13 cellular contexts compared by ENCODE assay signal in the genomic region with DNA sequence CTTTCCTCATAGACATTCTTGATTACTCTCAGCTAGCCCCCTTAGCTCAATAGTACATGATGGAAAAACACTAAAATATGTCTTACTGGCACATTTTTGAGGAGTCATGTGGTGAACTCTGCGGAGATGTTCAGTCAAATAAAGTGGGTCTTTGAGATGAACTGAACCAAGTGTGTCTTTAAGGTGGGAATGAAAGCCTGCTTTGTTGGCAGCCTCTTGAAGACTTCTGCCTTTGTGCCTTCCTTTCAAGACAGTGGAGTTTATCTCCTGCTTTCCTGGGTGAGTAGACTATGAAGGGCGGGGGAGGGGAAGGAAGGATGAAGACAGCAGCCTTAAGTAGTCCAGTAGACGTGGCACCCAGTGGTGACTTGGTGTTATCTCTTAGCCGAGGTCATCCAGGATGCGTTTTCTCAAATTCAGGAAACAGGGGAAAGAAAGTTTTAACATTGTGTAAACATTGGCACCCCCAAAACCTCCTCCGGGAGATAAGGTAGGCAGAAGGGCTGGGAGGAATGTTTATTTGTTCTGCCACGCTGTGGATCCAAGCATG.
"Had no signal": no experiment of that assay in that cellular context is flagged by ENCODE, and none has a peak within 500 bp of the region (broad histone marks: within the 10 kb centered on the region; RNA-seq: fewer than 3 reads in every experiment).

No MANE protein-coding gene starts in this region.

- DNase-seq: activated CD4-positive, alpha-beta T cell treated with anti-CD3 and anti-CD28 coated beads, Interleukin-2, amount 10 ng/mL, durations not matched to agents 7 days and 5 days; activated CD8-positive, alpha-beta memory T cell treated with anti-CD3 and anti-CD28 coated beads, Interleukin-2, amount 50 U/mL, for 48 hours; activated naive CD4-positive, alpha-beta T cell treated with Interleukin-2 at 50 U/mL for 16 hours; aorta; cerebellar nuclear complex; left colon; lower lobe of right lung; stimulated activated CD4-positive, alpha-beta T cell treated with anti-CD3 and anti-CD28 coated beads, Interleukin-12 subunit alpha, Interleukin-12 subunit beta, amount 100 ng/mL, for 4 hours; stimulated activated CD4-positive, alpha-beta T cell treated with anti-CD3 and anti-CD28 coated beads, Interleukin-2, amount 100 ng/mL, for 24 hours; stomach had no signal

- H3K9me3 ChIP-seq: gastroesophageal sphincter, lower lobe of right lung, neutrophil, stomach, thoracic aorta had no signal

- H3K27me3 ChIP-seq: gastroesophageal sphincter, neutrophil, stomach had no signal

- H3K4me3 ChIP-seq: gastroesophageal sphincter, lower lobe of right lung, stomach, thoracic aorta had no signal

- H3K36me3 ChIP-seq: gastroesophageal sphincter, lower lobe of right lung, neutrophil, stomach, thoracic aorta had no signal

- ATAC-seq: gastroesophageal sphincter, left colon, lower lobe of right lung had no signal

- H3K4me1 ChIP-seq: lower lobe of right lung, stomach had no signal

- H3K27ac ChIP-seq: gastroesophageal sphincter, lower lobe of right lung, neutrophil, stomach, thoracic aorta had no signal
